In the genomic region with DNA sequence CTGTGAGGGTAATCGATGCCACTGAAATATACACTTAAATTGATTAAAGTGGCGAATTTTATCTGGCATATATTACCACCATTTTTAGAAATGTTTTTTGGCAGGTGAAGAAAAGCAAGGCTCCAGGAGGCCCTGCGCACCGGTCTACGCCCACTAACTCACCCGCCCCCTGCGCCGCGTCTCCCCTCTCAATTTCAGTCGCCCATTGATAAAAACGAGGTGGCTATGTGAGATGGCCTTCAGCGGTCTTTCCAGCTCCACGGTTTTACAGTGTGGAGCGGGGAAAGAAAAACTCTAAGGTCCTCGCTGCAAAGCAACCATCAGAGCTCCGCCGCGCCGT, we compare ENCODE assay signal across 9 cellular contexts. TPM values are rescaled to one million over a fixed set of nuclear protein-coding genes. Genes with fewer than 3 reads are reported as not detected.
DNase-seq lines count a peak whose midpoint lies in the region; ATAC-seq, FAIRE-seq and TF ChIP-seq lines count a peak whose summit lies in the region.
"Had no signal": no experiment of that assay in that cellular context is flagged by ENCODE, and none has a peak within 500 bp of the region (broad histone marks: within the 10 kb centered on the region; RNA-seq: fewer than 3 reads in every experiment).

No MANE protein-coding gene starts in this region.

- TF ChIP-seq EP300 in HepG2 (IDR thresholded peaks at IDR 0.05; ENCODE audit: low read depth in 2 of 2, low read length in 2 of 2) (no peak), HepG2 (CRISPR knock-in tag; IDR thresholded peaks at IDR 0.05; ENCODE audit: borderline replicate concordance) (no peak), transverse colon (IDR thresholded peaks at IDR 0.05; ENCODE audit: low read depth) (no peak)

- intact Hi-C loops in ascending aorta (cut with DNase I) (no loop called here), HepG2 (cut with micrococcal nuclease; ENCODE audit: unreplicated experiment) (no loop called here), transverse colon (cut with DNase I; ENCODE audit: low total_unique reads) (no loop called here)

- ATAC-seq in HG03159 (IDR thresholded peaks at IDR 0.05; ENCODE audit: unreplicated experiment) (peak; percentile 28), HepG2 (peak; percentile 8)

- H4K20me1 ChIP-seq in HepG2 (ENCODE audit: insufficient read depth, low read length), result no peaks in the 10 kb centered on the region

- peak overlapping the region; percentile 86 for H3K9ac ChIP-seq in HepG2 (ENCODE audit: insufficient read depth, low read depth, low read length)

- H3K36me3 ChIP-seq in ascending aorta, result no peaks in the 10 kb centered on the region
- no peaks in the 10 kb centered on the region for H3K36me3 ChIP-seq in HepG2 (replicated peaks in 1 of 2; ENCODE audit: control insufficient read depth in 1 of 2, insufficient read depth in 2 of 2, low read length in 2 of 2)
- H3K36me3 ChIP-seq in transverse colon, result no peaks in the 10 kb centered on the region

- no peak for FAIRE-seq in HepG2 (lab: Jason Lieb, UNC)
- FAIRE-seq: A204.1 had no signal

- peaks cover 18% of the 10 kb centered on the region for H3K79me2 ChIP-seq in HepG2 (ENCODE audit: insufficient read depth, low read length)

- TF ChIP-seq POLR2A in HepG2 (IDR thresholded peaks at IDR 0.05; ENCODE audit: insufficient read depth in 1 of 2, low read depth in 2 of 2, low read length in 2 of 2) (no peak), transverse colon (IDR thresholded peaks at IDR 0.05) (no peak)

- H3K4me3 ChIP-seq in ascending aorta (peak overlapping the region; percentile 84 to 85), HepG2 (replicated peaks in 1 of 3; ENCODE audit: insufficient read depth in 1 of 3, low read depth in 2 of 3, low read length in 3 of 3) (peak overlapping the region; percentile 68 to 87 (median 77)), transverse colon (peak overlapping the region; percentile 35 to 74 (median 65))

- DNase-seq in DMS79 treated with DMSO at 0.1 percent for 48 hours (lab: John Stamatoyannopoulos, UW), result peak; percentile 82
- DNase-seq in DMS79 (lab: John Stamatoyannopoulos, UW), result no peak
- DNase-seq in ascending aorta (ENCODE audit: low spot score in 2 of 2), result no peak
- DNase-seq in HepG2 (ENCODE audit: low spot score), result no peak
- DNase-seq in transverse colon, result no peak
- DNase-seq in NCI-H2081 (lab: John Stamatoyannopoulos, UW), result no peak
- no peak for DNase-seq in SKM-1 treated with dmso at 0.1 percent for 144 hours (lab: John Stamatoyannopoulos, UW; ENCODE audit: unreplicated experiment)

- POLR2A ChIA-PET in HepG2 (lab: Yijun Ruan, JAX), result interaction anchor here (0.6 to 2.1 kb wide), 6 partner anchors 8 to 116 kb away, joined by 3 to 9 read pairs (median 6); partner anchors contain the start of gene CLNS1A

- CTCF ChIA-PET in HepG2 (lab: Yijun Ruan, JAX; ENCODE audit: low intra/inter-chr PET ratio, low total read pairs), result no interaction called here

- no peak; the same call in 1 of the 2 replicates for TF ChIP-seq RAD21 in HepG2 (CRISPR knock-in tag; IDR thresholded peaks at IDR 0.05)

- peak overlapping the region; percentile 86 for H3K4me2 ChIP-seq in HepG2 (ENCODE audit: low read depth, low read length)

- 2% methylated on average over 14 of the region's 19 CpGs for WGBS in HepG2 (ENCODE audit: low lambda C conversion rate)
- 4% methylated on average over 12 to 19 of the region's 19 CpGs for WGBS in transverse colon (ENCODE audit: low coverage in 1 of 2), 2 donors

- TF ChIP-seq CTCF in ascending aorta (IDR thresholded peaks at IDR 0.05) (no peak), HepG2 (CRISPR knock-in tag; IDR thresholded peaks at IDR 0.05) (no peak), transverse colon (IDR thresholded peaks at IDR 0.05) (no peak)

- H3K9me3 ChIP-seq in ascending aorta (no peaks in the 10 kb centered on the region), HepG2 (ENCODE audit: low read length) (no peaks in the 10 kb centered on the region), transverse colon (no peaks in the 10 kb centered on the region)

- H3K4me1 ChIP-seq in ascending aorta (peaks cover 0 to 5% of the 10 kb centered on the region in 2 donors), HepG2 (ENCODE audit: insufficient read depth, low read length) (peaks cover 42% of the 10 kb centered on the region), transverse colon (peaks cover 10 to 19% (median 14%) of the 10 kb centered on the region in 4 donors)

- peak overlapping the region; percentile 64 to 83 for H3K27ac ChIP-seq in ascending aorta
- peak overlapping the region; percentile 90 for H3K27ac ChIP-seq in HepG2 (ENCODE audit: extremely low read length, insufficient read depth, low read length)
- H3K27ac ChIP-seq in transverse colon, result peak overlapping the region; percentile 82 to 94 (median 90)

- no peak overlapping the region for H2AFZ ChIP-seq in HepG2 (ENCODE audit: low read length)

- BruUV-seq in HepG2 (replicated peaks; lab: Mats Ljungman, UMichigan), result no TSS peak

- H3K27me3 ChIP-seq in ascending aorta (no peaks in the 10 kb centered on the region), HepG2 (ENCODE audit: control insufficient read depth in 1 of 2, insufficient read depth in 2 of 2, low read length in 2 of 2) (no peaks in the 10 kb centered on the region), transverse colon (no peaks in the 10 kb centered on the region)

- in situ Hi-C loops in HepG2 (cut with HindIII; ENCODE audit: extremely low pct_ligation_motif_present, low pct_unique_long_range_greater_than_20kb), result no loop called here
- in situ Hi-C loops in transverse colon (cut with MboI; ENCODE audit: low pct_ligation_motif_present in 1 of 4, low pct_unique_long_range_greater_than_20kb in 1 of 4, low sequenced_read_pairs in 3 of 4), result no loop called here

TF ChIP-seq in HepG2, 621 proteins besides CTCF, POLR2A, EP300 and RAD21 (continues in another document):
- no peak for TF ChIP-seq ZBTB7B (CRISPR knock-in tag; IDR thresholded peaks at IDR 0.05)
- no peak for TF ChIP-seq YEATS4 (CRISPR knock-in tag; IDR thresholded peaks at IDR 0.05; ENCODE audit: borderline replicate concordance)
- no peak for TF ChIP-seq CHD4 (IDR thresholded peaks at IDR 0.05; ENCODE audit: borderline replicate concordance, low read length)

RNA-seq across cellular contexts. Expression of gene AQP11, which starts 0.6 kb away (rescaled TPM):
- total RNA-seq in ascending aorta (0.64 TPM), HepG2 (2016; rRNA removed; fragmentation: Illumina TruSeq; extraction: Trizol) (8.5 and 15.3 TPM in 2 replicates), transverse colon (10 to 100 TPM in 1 of 4 donors, 1 to 10 TPM in 3; 2.6 to 10.2 (median 7.4) TPM)
- 6.5 and 7.9 TPM in 2 replicates for total RNA-seq in HepG2 (2016; cell fraction: cytosol; rRNA removed; fragmentation: Illumina TruSeq; extraction: Trizol; ENCODE audit: low read depth)
- total RNA-seq in HepG2 (2016; cell fraction: insoluble cytoplasmic fraction; rRNA removed; fragmentation: Illumina TruSeq; extraction: Trizol), result 9.4 and 15.2 TPM in 2 replicates
- total RNA-seq in HepG2 (2016; cell fraction: membrane; rRNA removed; fragmentation: Illumina TruSeq; extraction: Trizol), result 10.0 and 11.2 TPM in 2 replicates
- total RNA-seq in HepG2 (2016; cell fraction: nucleus; rRNA removed; fragmentation: Illumina TruSeq; extraction: Trizol), result 15.0 and 16.5 TPM in 2 replicates
- 10.4 and 12.2 TPM in 2 replicates for polyA plus RNA-seq in HepG2 (2011; rRNA removed)
- 11.8 and 12.5 TPM in 2 replicates for polyA plus RNA-seq in HepG2 (2011; cell fraction: cytosol; rRNA removed)
- 17.3 and 18.8 TPM in 2 replicates for polyA plus RNA-seq in HepG2 (2011; cell fraction: nucleus; rRNA removed)
- polyA plus RNA-seq in HepG2 (2012), result 10.4 and 11.2 TPM in 2 replicates
- 6.8 and 8.5 TPM in 2 replicates for polyA plus RNA-seq in HepG2 (2016; cell fraction: cytosol; fragmentation: Illumina TruSeq; extraction: Trizol; ENCODE audit: low read depth)
- polyA plus RNA-seq in HepG2 (2016; cell fraction: insoluble cytoplasmic fraction; fragmentation: Illumina TruSeq; extraction: Trizol; ENCODE audit: low read depth), result 10.0 and 10.3 TPM in 2 replicates
- 8.8 and 9.2 TPM in 2 replicates for polyA plus RNA-seq in HepG2 (2016; cell fraction: membrane; fragmentation: Illumina TruSeq; extraction: Trizol; ENCODE audit: low read depth)
- 18.5 and 20.1 TPM in 2 replicates for polyA plus RNA-seq in HepG2 (2016; cell fraction: nucleus; fragmentation: Illumina TruSeq; extraction: Trizol; ENCODE audit: insufficient read depth, low read depth)
- 0.47 and 27.9 TPM in 2 replicates for polyA minus RNA-seq in HepG2 (2011; rRNA and poly(A)+ RNA removed; ENCODE audit: low replicate concordance)
- 8.8 and 10.0 TPM in 2 replicates for polyA minus RNA-seq in HepG2 (2011; cell fraction: cytosol; rRNA and poly(A)+ RNA removed)
- polyA minus RNA-seq in HepG2 (2011; cell fraction: nucleus; rRNA and poly(A)+ RNA removed), result 7.5 and 7.7 TPM in 2 replicates

RNA-seq across cellular contexts. Expression of gene CLNS1A, which starts 48.4 kb away (rescaled TPM):
- total RNA-seq in ascending aorta (43.6 TPM), HepG2 (2016; rRNA removed; fragmentation: Illumina TruSeq; extraction: Trizol) (219 and 267 TPM in 2 replicates), transverse colon (10 to 100 TPM in 3 of 4 donors, 1 to 10 TPM in 1; 9.4 to 96.3 (median 60.6) TPM)
- total RNA-seq in HepG2 (2016; cell fraction: cytosol; rRNA removed; fragmentation: Illumina TruSeq; extraction: Trizol; ENCODE audit: low read depth), result 108 and 110 TPM in 2 replicates
- total RNA-seq in HepG2 (2016; cell fraction: insoluble cytoplasmic fraction; rRNA removed; fragmentation: Illumina TruSeq; extraction: Trizol), result 222 and 256 TPM in 2 replicates
- total RNA-seq in HepG2 (2016; cell fraction: membrane; rRNA removed; fragmentation: Illumina TruSeq; extraction: Trizol), result 126 and 131 TPM in 2 replicates
- total RNA-seq in HepG2 (2016; cell fraction: nucleus; rRNA removed; fragmentation: Illumina TruSeq; extraction: Trizol), result 78.7 and 91.3 TPM in 2 replicates
- polyA plus RNA-seq in HepG2 (2011; rRNA removed), result 130 and 158 TPM in 2 replicates
- 98.7 and 135 TPM in 2 replicates for polyA plus RNA-seq in HepG2 (2011; cell fraction: cytosol; rRNA removed)
- polyA plus RNA-seq in HepG2 (2011; cell fraction: nucleus; rRNA removed), result 33.7 and 50.7 TPM in 2 replicates
- 170 and 180 TPM in 2 replicates for polyA plus RNA-seq in HepG2 (2012)
- 55.2 and 55.5 TPM in 2 replicates for polyA plus RNA-seq in HepG2 (2016; cell fraction: cytosol; fragmentation: Illumina TruSeq; extraction: Trizol; ENCODE audit: low read depth)
- polyA plus RNA-seq in HepG2 (2016; cell fraction: insoluble cytoplasmic fraction; fragmentation: Illumina TruSeq; extraction: Trizol; ENCODE audit: low read depth), result 255 and 262 TPM in 2 replicates
- polyA plus RNA-seq in HepG2 (2016; cell fraction: membrane; fragmentation: Illumina TruSeq; extraction: Trizol; ENCODE audit: low read depth), result 99.8 and 107 TPM in 2 replicates
- polyA plus RNA-seq in HepG2 (2016; cell fraction: nucleus; fragmentation: Illumina TruSeq; extraction: Trizol; ENCODE audit: insufficient read depth, low read depth), result 117 and 123 TPM in 2 replicates
- 67.3 and 108 TPM in 2 replicates for polyA minus RNA-seq in HepG2 (2011; rRNA and poly(A)+ RNA removed; ENCODE audit: low replicate concordance)
- polyA minus RNA-seq in HepG2 (2011; cell fraction: cytosol; rRNA and poly(A)+ RNA removed), result 78.1 and 86.3 TPM in 2 replicates
- polyA minus RNA-seq in HepG2 (2011; cell fraction: nucleus; rRNA and poly(A)+ RNA removed), result 93.0 and 124 TPM in 2 replicates
